Comparison of ENCODE assay signal across 17 cellular contexts in the genomic region with DNA sequence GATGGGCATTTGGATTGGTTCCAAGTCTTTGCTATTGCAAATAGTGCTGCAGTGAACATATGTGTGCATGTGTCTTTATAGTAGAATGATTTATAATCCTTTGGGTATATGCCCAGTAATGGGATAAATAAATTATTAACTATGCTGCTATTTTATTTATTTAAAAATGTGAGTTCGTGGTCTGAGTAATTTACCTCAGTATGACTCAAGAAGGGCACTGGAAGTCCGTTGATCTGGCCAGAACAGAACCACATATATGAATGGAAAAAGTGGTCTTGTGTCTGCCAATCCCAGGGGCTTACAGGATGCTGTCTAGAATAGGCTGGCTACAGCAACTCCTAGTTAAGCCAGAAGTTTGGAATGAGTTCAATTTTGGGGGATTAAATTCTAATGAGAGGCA. TPM values are rescaled to one million over a fixed set of nuclear protein-coding genes. Genes with fewer than 3 reads are reported as not detected.
DNase-seq lines count a peak whose midpoint lies in the region; TF ChIP-seq lines count a peak whose summit lies in the region.
"Had no signal": no experiment of that assay in that cellular context is flagged by ENCODE, and none has a peak within 500 bp of the region (broad histone marks: within the 10 kb centered on the region; RNA-seq: fewer than 3 reads in every experiment).

No MANE protein-coding gene starts in this region.

- H3K4me3 ChIP-seq in fibroblast of mammary gland (ENCODE audit: control insufficient read depth, low read depth, low read length) (no peak overlapping the region), mesenchymal stem cell (ENCODE audit: insufficient read depth in 1 of 2, low read depth in 1 of 2, low read length in 2 of 2) (no peak overlapping the region)
- H3K4me3 ChIP-seq: A549, HAP-1 had no signal

- H2BK5ac ChIP-seq in mesenchymal stem cell (ENCODE audit: low read depth, low read length, poor library complexity, severe bottlenecking) = no peak overlapping the region

- H3K36me3 ChIP-seq in mesenchymal stem cell (ENCODE audit: control insufficient read depth in 1 of 2, insufficient read depth in 2 of 2, low read depth in 1 of 2, low read length in 2 of 2) = no peaks in the 10 kb centered on the region
- H3K36me3 ChIP-seq: HAP-1 had no signal

- H2BK120ac ChIP-seq in mesenchymal stem cell (ENCODE audit: low read depth, low read length) = no peak overlapping the region

- 20% methylated on average over 2 of the region's 2 CpGs for WGBS in mesenchymal stem cell

- H3K4ac ChIP-seq in mesenchymal stem cell (ENCODE audit: low read depth in 1 of 2, low read length in 2 of 2) = no peak overlapping the region

- no peak overlapping the region for H4K91ac ChIP-seq in mesenchymal stem cell (ENCODE audit: low read length)

- TF ChIP-seq CTCF in fibroblast of mammary gland (conservative IDR thresholded peaks at IDR 0.05; ENCODE audit: control insufficient read depth, insufficient read depth, low read depth, low read length) = no peak

- no peak overlapping the region for H2AFZ ChIP-seq in mesenchymal stem cell (ENCODE audit: low read depth, low read length)

- peak; percentile 22 for DNase-seq in Caki2 (ENCODE audit: low read depth)
- DNase-seq in HCEC 1CT = peak; percentile 17
- peak; percentile 7 for DNase-seq in fibroblast of mammary gland (ENCODE audit: low read depth)
- DNase-seq in mesenchymal stem cell = no peak
- DNase-seq in RKO (ENCODE audit: low spot score) = no peak
- no peak for DNase-seq in pons (ENCODE audit: low spot score)
- no peak for DNase-seq in COLO668 (lab: John Stamatoyannopoulos, UW; ENCODE audit: unreplicated experiment)
- no peak for DNase-seq in kidney tubule cell (ENCODE audit: low spot score)
- DNase-seq: ACHN; C1 segment of cervical spinal cord; Caco-2; CD4-positive, alpha-beta memory T cell; DMS79 treated with DMSO at 0.1 percent for 48 hours; GOT3 had no signal

- no peak overlapping the region for H4K8ac ChIP-seq in mesenchymal stem cell (ENCODE audit: low read length)

- H3K4me2 ChIP-seq in mesenchymal stem cell (ENCODE audit: low read length, poor library complexity, severe bottlenecking) = no peak overlapping the region
- H3K4me2 ChIP-seq: A549 had no signal

- H3K9me3 ChIP-seq in mesenchymal stem cell (ENCODE audit: control insufficient read depth, low read length) = peaks cover 8% of the 10 kb centered on the region
- H3K9me3 ChIP-seq: A549, Caco-2, HAP-1 had no signal

- no peak overlapping the region for H3K14ac ChIP-seq in mesenchymal stem cell (ENCODE audit: low read length in 2 of 2)

- no peak overlapping the region for H2BK12ac ChIP-seq in mesenchymal stem cell (ENCODE audit: low read length in 2 of 2)

- no peak overlapping the region for H3K9ac ChIP-seq in mesenchymal stem cell (ENCODE audit: low read length)

- H3K4me1 ChIP-seq in mesenchymal stem cell (ENCODE audit: control insufficient read depth, insufficient read depth, low read depth, low read length) = peaks cover 2% of the 10 kb centered on the region
- H3K4me1 ChIP-seq: A549, Caco-2, HAP-1 had no signal

- in situ Hi-C loops in Caki2 (cut with HindIII; ENCODE audit: low pct_unique_long_range_greater_than_20kb, low sequenced_read_pairs) = no loop called here

- H3K79me1 ChIP-seq in mesenchymal stem cell (replicated peaks; ENCODE audit: low read length, poor library complexity, severe bottlenecking) = no peaks in the 10 kb centered on the region

- H2BK15ac ChIP-seq in mesenchymal stem cell (ENCODE audit: low read depth, poor library complexity, severe bottlenecking) = no peak overlapping the region

- no peak overlapping the region for H3K18ac ChIP-seq in mesenchymal stem cell (ENCODE audit: low read depth in 1 of 2, low read length in 2 of 2)

- peaks cover 5 to 65% of the 10 kb centered on the region in 2 experiments for H3K27me3 ChIP-seq in mesenchymal stem cell (ENCODE audit: control insufficient read depth in 1 of 2, insufficient read depth in 1 of 2, low read length in 2 of 2)

- no peak overlapping the region for H2AK5ac ChIP-seq in mesenchymal stem cell (ENCODE audit: low read length, severe bottlenecking)

- H3K27ac ChIP-seq in mesenchymal stem cell (ENCODE audit: low read length, poor library complexity, severe bottlenecking) = peak overlapping the region; percentile 58
- H3K27ac ChIP-seq: 22Rv1, A549 had no signal

- H3K23ac ChIP-seq in mesenchymal stem cell (ENCODE audit: low read length in 2 of 2) = no peak overlapping the region

RNA-seq across cellular contexts. Expression of a gene that starts 27.6 kb away (rescaled TPM):
- total RNA-seq in Caki2 (2014; rRNA removed; shearing (Covaris generic); ENCODE audit: low replicate concordance) = 934 and 946 TPM in 2 replicates
- 860 TPM for polyA plus RNA-seq in mesenchymal stem cell (2013, experiment 1 of 2)
- 956 TPM for polyA plus RNA-seq in mesenchymal stem cell (2013, experiment 2 of 2)

RNA-seq across cellular contexts. Expression of a gene that starts 57.5 kb away (rescaled TPM):
- total RNA-seq in Caki2 (2014; rRNA removed; shearing (Covaris generic); ENCODE audit: low replicate concordance) = 379 and 544 TPM in 2 replicates
- 879 TPM for polyA plus RNA-seq in mesenchymal stem cell (2013, experiment 1 of 2)
- polyA plus RNA-seq in mesenchymal stem cell (2013, experiment 2 of 2) = 950 TPM

Comparison
In these comparisons a context has a peak if more than half of its experiments do, and no peak if none do; other contexts are left out.
1. DNase-seq: peak in Caki2 (single experiment), HCEC 1CT (single experiment) and fibroblast of mammary gland (single experiment); none in mesenchymal stem cell (single experiment), RKO (single experiment), pons (single experiment), COLO668 (single experiment) and kidney tubule cell (single experiment).